22 cellular contexts compared by ENCODE assay signal in genomic region chr9:125529107-125529506, GRCh38.
DNase-seq lines count a peak whose midpoint lies in the region; ATAC-seq, FAIRE-seq and TF ChIP-seq lines count a peak whose summit lies in the region.
"Had no signal": no experiment of that assay in that cellular context is flagged by ENCODE, and none has a peak within 500 bp of the region (broad histone marks: within the 10 kb centered on the region; RNA-seq: fewer than 3 reads in every experiment).

No MANE protein-coding gene starts in this region.

- no peak for TF ChIP-seq CTCF in activated B cell treated with CpG ODN at 0.5 μM for 24 hours (IDR thresholded peaks at IDR 0.05)
- no peak for TF ChIP-seq CTCF in nephron (IDR thresholded peaks at IDR 0.05; ENCODE audit: unreplicated experiment in 3 of 3)

- peak; percentile 67 for FAIRE-seq in GM18507 (lab: Jason Lieb, UNC)
- FAIRE-seq: A204.1, kidney had no signal

- H3K27ac Mint-ChIP-seq in activated CD4-positive, alpha-beta T cell treated with anti-CD3 and anti-CD28 coated beads, Interleukin-2, amount 10 ng/mL, durations not matched to agents 7 days and 5 days, result peak overlapping the region; percentile 78
- H3K27ac Mint-ChIP-seq in activated B cell treated with CpG ODN at 0.5 μM for 24 hours (peak overlapping the region; percentile 94), nephron (peak overlapping the region; percentile 46 to 91 (median 71))
- H3K27ac Mint-ChIP-seq: activated T-helper 17 cell treated with anti-CD3 and anti-CD28 coated beads, Interleukin-2, amount 50 U/mL, for 72 hours had no signal

- H3K27me3 Mint-ChIP-seq in activated CD4-positive, alpha-beta T cell treated with anti-CD3 and anti-CD28 coated beads, Interleukin-2, amount 10 ng/mL, durations not matched to agents 7 days and 5 days, result no peaks in the 10 kb centered on the region
- no peaks in the 10 kb centered on the region for H3K27me3 Mint-ChIP-seq in activated B cell treated with CpG ODN at 0.5 μM for 24 hours
- H3K27me3 Mint-ChIP-seq in nephron (ENCODE audit: low read depth), result no peaks in the 10 kb centered on the region
- H3K27me3 Mint-ChIP-seq: activated T-helper 17 cell treated with anti-CD3 and anti-CD28 coated beads, Interleukin-2, amount 50 U/mL, for 72 hours had no signal

- CTCF ChIA-PET in activated CD4-positive, alpha-beta T cell treated with anti-CD3 and anti-CD28 coated beads, Interleukin-2, amount 10 ng/mL, durations not matched to agents 7 days and 5 days (lab: Charles Lee), result interaction anchor here (0.6 to 2.3 kb wide), 4 partner anchors 9 to 938 kb away, joined by 3 to 8 read pairs (median 4); no protein-coding TSS in a partner anchor
- CTCF ChIA-PET in activated B cell treated with CpG ODN at 0.5 μM for 24 hours (lab: Charles Lee), result interaction anchor here (0.6 to 1.2 kb wide), 2 partner anchors 15 to 1694 kb away, joined by 3 to 4 read pairs; no protein-coding TSS in a partner anchor

- intact Hi-C loops in activated B cell treated with CpG ODN at 0.5 μM for 24 hours (cut with micrococcal nuclease), result no loop called here

- no peaks in the 10 kb centered on the region for H3K9me3 Mint-ChIP-seq in activated CD4-positive, alpha-beta T cell treated with anti-CD3 and anti-CD28 coated beads, Interleukin-2, amount 10 ng/mL, durations not matched to agents 7 days and 5 days
- H3K9me3 Mint-ChIP-seq in activated B cell treated with CpG ODN at 0.5 μM for 24 hours (no peaks in the 10 kb centered on the region), nephron (no peaks in the 10 kb centered on the region)
- H3K9me3 Mint-ChIP-seq: activated T-helper 17 cell treated with anti-CD3 and anti-CD28 coated beads, Interleukin-2, amount 50 U/mL, for 72 hours had no signal

- peaks cover 27% of the 10 kb centered on the region for H3K4me1 Mint-ChIP-seq in activated CD4-positive, alpha-beta T cell treated with anti-CD3 and anti-CD28 coated beads, Interleukin-2, amount 10 ng/mL, durations not matched to agents 7 days and 5 days
- peaks cover 74% of the 10 kb centered on the region for H3K4me1 Mint-ChIP-seq in activated B cell treated with CpG ODN at 0.5 μM for 24 hours
- peaks cover 45% of the 10 kb centered on the region for H3K4me1 Mint-ChIP-seq in nephron

- POLR2A ChIA-PET in activated CD4-positive, alpha-beta T cell treated with anti-CD3 and anti-CD28 coated beads, Interleukin-2, amount 10 ng/mL, durations not matched to agents 7 days and 5 days (lab: Charles Lee), result interaction anchor here (0.6 kb wide), 1 partner anchor 71 kb away, joined by 3 read pairs; no protein-coding TSS in a partner anchor
- POLR2A ChIA-PET in activated B cell treated with CpG ODN at 0.5 μM for 24 hours (lab: Charles Lee), result interaction anchor here (0.7 to 1.6 kb wide), 5 partner anchors 8 to 645 kb away, joined by 3 to 7 read pairs (median 3); partner anchors contain the start of gene HSPA5

- ATAC-seq in activated B cell treated with CpG ODN at 0.5 μM for 24 hours (ENCODE audit: low read depth) (no peak), HG02623 (IDR thresholded peaks at IDR 0.05; ENCODE audit: unreplicated experiment) (no peak)
- ATAC-seq: activated CD4-positive, CD25-positive, alpha-beta regulatory T cell treated with anti-CD3 and anti-CD28 coated beads, Interleukin-2, amount 50 U/mL, for 24 hours; activated T-helper 17 cell treated with anti-CD3 and anti-CD28 coated beads, Interleukin-2, amount 50 U/mL, for 72 hours; gastroesophageal sphincter had no signal

- no peak for DNase-seq in activated CD4-positive, alpha-beta T cell treated with anti-CD3 and anti-CD28 coated beads, Interleukin-2, amount 10 ng/mL, durations not matched to agents 7 days and 5 days
- no peak for DNase-seq in activated CD4-positive, alpha-beta T cell treated with anti-CD3 and anti-CD28 coated beads for 4 hours
- DNase-seq in GM18507 (ENCODE audit: extremely low spot score, insufficient read length, low read depth) (no peak), activated B cell treated with CpG ODN at 0.5 μM for 24 hours (no peak), GDM1 (lab: John Stamatoyannopoulos, UW) (no peak), MV-4-11 (lab: John Stamatoyannopoulos, UW) (no peak)
- DNase-seq: adrenal gland; BE2C; brain microvascular endothelial cell; kidney; NCI-H1105 treated with DMSO at 0.1 percent for 48 hours; NCI-H2029 treated with DMSO at 0.1 percent for 48 hours; NCI-H345; NCI-H82; stimulated activated CD4-positive, alpha-beta T cell treated with anti-CD3 and anti-CD28 coated beads, Interleukin-4, amount 100 ng/mL, for 24 hours; transverse colon had no signal

- peaks cover 4% of the 10 kb centered on the region for H3K36me3 Mint-ChIP-seq in activated CD4-positive, alpha-beta T cell treated with anti-CD3 and anti-CD28 coated beads, Interleukin-2, amount 10 ng/mL, durations not matched to agents 7 days and 5 days (ENCODE audit: low read depth)
- peaks cover 10% of the 10 kb centered on the region for H3K36me3 Mint-ChIP-seq in activated B cell treated with CpG ODN at 0.5 μM for 24 hours (ENCODE audit: low read depth)
- H3K36me3 Mint-ChIP-seq in nephron (ENCODE audit: low read depth), result peaks cover 4% of the 10 kb centered on the region

- H3K4me3 Mint-ChIP-seq in activated CD4-positive, alpha-beta T cell treated with anti-CD3 and anti-CD28 coated beads, Interleukin-2, amount 10 ng/mL, durations not matched to agents 7 days and 5 days, result no peak overlapping the region
- H3K4me3 Mint-ChIP-seq in activated B cell treated with CpG ODN at 0.5 μM for 24 hours (peak overlapping the region; percentile 50), nephron (no peak overlapping the region)
- H3K4me3 Mint-ChIP-seq: activated T-helper 17 cell treated with anti-CD3 and anti-CD28 coated beads, Interleukin-2, amount 50 U/mL, for 72 hours had no signal
